ENCODE assay signal across 18 cellular contexts in genomic region chr3:128478576-128479506, GRCh38. TPM values are rescaled to one million over a fixed set of nuclear protein-coding genes. Genes with fewer than 3 reads are reported as not detected.
DNase-seq lines count a peak whose midpoint lies in the region; ATAC-seq and TF ChIP-seq lines count a peak whose summit lies in the region.
"Had no signal": no experiment of that assay in that cellular context is flagged by ENCODE, and none has a peak within 500 bp of the region (broad histone marks: within the 10 kb centered on the region; RNA-seq: fewer than 3 reads in every experiment).

No MANE protein-coding gene starts in this region.

- H3K4me3 ChIP-seq in right cardiac atrium (ENCODE audit: low read length) = no peak overlapping the region
- no peak overlapping the region for H3K4me3 ChIP-seq in HEK293 (ENCODE audit: low read depth, low read length)
- H3K4me3 ChIP-seq: A549 had no signal

- ATAC-seq in right cardiac atrium = no peak
- ATAC-seq in left ventricle myocardium superior = no peak
- no peak for ATAC-seq in GM18870 (IDR thresholded peaks at IDR 0.05; ENCODE audit: unreplicated experiment)
- no peak for ATAC-seq in GM19397 (IDR thresholded peaks at IDR 0.05; ENCODE audit: unreplicated experiment)
- ATAC-seq: A549; CD8-positive, alpha-beta T cell; HCT116 had no signal

- H3K36me3 ChIP-seq in HEK293 (ENCODE audit: control insufficient read depth in 2 of 2, insufficient read depth in 1 of 2, low read length in 2 of 2) = peaks cover 0 to 54% of the 10 kb centered on the region in 2 experiments; a peak in 1 of 3 replicates

- CTCF ChIA-PET in HEK293 (lab: Yijun Ruan, JAX) = no interaction called here

- DNase-seq in right cardiac atrium (peak in 2 of 3 donors; percentile 4 to 14), left ventricle myocardium superior (no peak), endothelial cell (ENCODE audit: low spot score) (no peak), occipital lobe (lab: John Stamatoyannopoulos, UW) (no peak)
- DNase-seq: Caco-2; CD8-positive, alpha-beta T cell; DND-41; GF-D8 had no signal

- intact Hi-C loops in right cardiac atrium (cut with DNase I) (no loop called here), left ventricle myocardium superior (cut with micrococcal nuclease) (no loop called here)

- H3K4me1 ChIP-seq in right cardiac atrium (ENCODE audit: control insufficient read depth, insufficient read depth, low read length) (no peaks in the 10 kb centered on the region), HEK293 (ENCODE audit: control insufficient read depth, insufficient read depth, low read length) (no peaks in the 10 kb centered on the region)

- WGBS in right cardiac atrium = 76% methylated on average over 11 of the region's 11 CpGs

- peaks cover 44% of the 10 kb centered on the region for H3K4me1 Mint-ChIP-seq in endothelial cell (ENCODE audit: unreplicated experiment)

- H3K27me3 Mint-ChIP-seq in endothelial cell (ENCODE audit: unreplicated experiment) = peaks cover 6% of the 10 kb centered on the region

- H3K4me3 Mint-ChIP-seq in endothelial cell (ENCODE audit: unreplicated experiment) = peak overlapping the region; percentile 34
- H3K4me3 Mint-ChIP-seq: CD14-positive monocyte; CD8-positive, alpha-beta T cell had no signal

- peaks cover 29% of the 10 kb centered on the region for H3K36me3 Mint-ChIP-seq in endothelial cell (ENCODE audit: low read depth, unreplicated experiment)
- H3K36me3 Mint-ChIP-seq: CD8-positive, alpha-beta T cell had no signal

- no peak for TF ChIP-seq CTCF in HEK293 (tag by site-specific recombination; IDR thresholded peaks at IDR 0.05)
- no peak for TF ChIP-seq CTCF in endothelial cell (IDR thresholded peaks at IDR 0.05; ENCODE audit: unreplicated experiment)

- H3K9me3 Mint-ChIP-seq in endothelial cell (ENCODE audit: unreplicated experiment) = no peaks in the 10 kb centered on the region
- H3K9me3 Mint-ChIP-seq: CD8-positive, alpha-beta T cell had no signal

- H3K9me3 ChIP-seq in right cardiac atrium (ENCODE audit: control insufficient read depth, low read length) (no peaks in the 10 kb centered on the region), HEK293 (ENCODE audit: control insufficient read depth, insufficient read depth, low read depth, low read length) (no peaks in the 10 kb centered on the region)
- H3K9me3 ChIP-seq: A549, Caco-2 had no signal

- no peak overlapping the region for H3K27ac ChIP-seq in right cardiac atrium (ENCODE audit: low read length)
- H3K27ac ChIP-seq in HEK293 (ENCODE audit: extremely low read depth, low read depth, low read length) = no peak overlapping the region
- H3K27ac ChIP-seq: A549, HL-60 had no signal

- no peaks in the 10 kb centered on the region for H3K27me3 ChIP-seq in right cardiac atrium (ENCODE audit: control insufficient read depth, insufficient read depth)

- no peak overlapping the region for H3K27ac Mint-ChIP-seq in endothelial cell (ENCODE audit: unreplicated experiment)
- H3K27ac Mint-ChIP-seq: CD14-positive monocyte; CD8-positive, alpha-beta T cell had no signal

- POLR2A ChIA-PET in HEK293 (lab: Yijun Ruan, JAX) = no interaction called here

TF ChIP-seq in HEK293, 187 proteins besides CTCF, POLR2A, EP300 and RAD21:
- no peak for TF ChIP-seq ZNF585B (tag by site-specific recombination; IDR thresholded peaks at IDR 0.05)
- TF ChIP-seq ZBTB17 (tag by site-specific recombination; IDR thresholded peaks at IDR 0.05) = peak; percentile 46
- TF ChIP-seq, protein P1, sequence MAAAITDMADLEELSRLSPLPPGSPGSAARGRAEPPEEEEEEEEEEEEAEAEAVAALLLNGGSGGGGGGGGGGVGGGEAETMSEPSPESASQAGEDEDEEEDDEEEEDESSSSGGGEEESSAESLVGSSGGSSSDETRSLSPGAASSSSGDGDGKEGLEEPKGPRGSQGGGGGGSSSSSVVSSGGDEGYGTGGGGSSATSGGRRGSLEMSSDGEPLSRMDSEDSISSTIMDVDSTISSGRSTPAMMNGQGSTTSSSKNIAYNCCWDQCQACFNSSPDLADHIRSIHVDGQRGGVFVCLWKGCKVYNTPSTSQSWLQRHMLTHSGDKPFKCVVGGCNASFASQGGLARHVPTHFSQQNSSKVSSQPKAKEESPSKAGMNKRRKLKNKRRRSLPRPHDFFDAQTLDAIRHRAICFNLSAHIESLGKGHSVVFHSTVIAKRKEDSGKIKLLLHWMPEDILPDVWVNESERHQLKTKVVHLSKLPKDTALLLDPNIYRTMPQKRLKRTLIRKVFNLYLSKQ (tag by site-specific recombination; IDR thresholded peaks at IDR 0.05; ENCODE audit: borderline replicate concordance) = no peak

RNA-seq across cellular contexts. Expression of gene DNAJB8, which starts 12.2 kb away (rescaled TPM):
- total RNA-seq in right cardiac atrium (not detected), left ventricle myocardium superior (not detected), endothelial cell (ENCODE audit: unreplicated experiment) (not detected), occipital lobe (not detected)
- polyA plus RNA-seq in right cardiac atrium = not detected
- total RNA-seq: Caco-2; CD8-positive, alpha-beta T cell; H4 had no signal
- polyA plus RNA-seq: A549, AG04450, BJ, CD14-positive monocyte had no signal

RNA-seq across cellular contexts. Expression of gene GATA2, which starts 14.2 kb away (rescaled TPM):
- total RNA-seq in right cardiac atrium (10 to 100 TPM in 3 of 4 donors, 1 to 10 TPM in 1; 9.7 to 18.1 (median 15.4) TPM), left ventricle myocardium superior (8.0 TPM), endothelial cell (ENCODE audit: unreplicated experiment) (37.9 TPM), occipital lobe (0.31 TPM)
- 14.3 TPM for polyA plus RNA-seq in right cardiac atrium

Comparison
In these comparisons a context has a peak if more than half of its experiments do, and no peak if none do; other contexts are left out.
1. DNase-seq: peak in right cardiac atrium (2 of 3); none in left ventricle myocardium superior (single experiment), endothelial cell (single experiment) and occipital lobe (single experiment).